Comparison of ENCODE assay signal across 1 cellular context in genomic region chr17:44170135-44170498, GRCh38.
TF ChIP-seq lines count a peak whose summit lies in the region.

No MANE protein-coding gene starts in this region.

TF ChIP-seq in GM23338, 12 proteins besides CTCF, POLR2A, EP300 and RAD21 (continued from another document):
- TF ChIP-seq, protein P1, sequence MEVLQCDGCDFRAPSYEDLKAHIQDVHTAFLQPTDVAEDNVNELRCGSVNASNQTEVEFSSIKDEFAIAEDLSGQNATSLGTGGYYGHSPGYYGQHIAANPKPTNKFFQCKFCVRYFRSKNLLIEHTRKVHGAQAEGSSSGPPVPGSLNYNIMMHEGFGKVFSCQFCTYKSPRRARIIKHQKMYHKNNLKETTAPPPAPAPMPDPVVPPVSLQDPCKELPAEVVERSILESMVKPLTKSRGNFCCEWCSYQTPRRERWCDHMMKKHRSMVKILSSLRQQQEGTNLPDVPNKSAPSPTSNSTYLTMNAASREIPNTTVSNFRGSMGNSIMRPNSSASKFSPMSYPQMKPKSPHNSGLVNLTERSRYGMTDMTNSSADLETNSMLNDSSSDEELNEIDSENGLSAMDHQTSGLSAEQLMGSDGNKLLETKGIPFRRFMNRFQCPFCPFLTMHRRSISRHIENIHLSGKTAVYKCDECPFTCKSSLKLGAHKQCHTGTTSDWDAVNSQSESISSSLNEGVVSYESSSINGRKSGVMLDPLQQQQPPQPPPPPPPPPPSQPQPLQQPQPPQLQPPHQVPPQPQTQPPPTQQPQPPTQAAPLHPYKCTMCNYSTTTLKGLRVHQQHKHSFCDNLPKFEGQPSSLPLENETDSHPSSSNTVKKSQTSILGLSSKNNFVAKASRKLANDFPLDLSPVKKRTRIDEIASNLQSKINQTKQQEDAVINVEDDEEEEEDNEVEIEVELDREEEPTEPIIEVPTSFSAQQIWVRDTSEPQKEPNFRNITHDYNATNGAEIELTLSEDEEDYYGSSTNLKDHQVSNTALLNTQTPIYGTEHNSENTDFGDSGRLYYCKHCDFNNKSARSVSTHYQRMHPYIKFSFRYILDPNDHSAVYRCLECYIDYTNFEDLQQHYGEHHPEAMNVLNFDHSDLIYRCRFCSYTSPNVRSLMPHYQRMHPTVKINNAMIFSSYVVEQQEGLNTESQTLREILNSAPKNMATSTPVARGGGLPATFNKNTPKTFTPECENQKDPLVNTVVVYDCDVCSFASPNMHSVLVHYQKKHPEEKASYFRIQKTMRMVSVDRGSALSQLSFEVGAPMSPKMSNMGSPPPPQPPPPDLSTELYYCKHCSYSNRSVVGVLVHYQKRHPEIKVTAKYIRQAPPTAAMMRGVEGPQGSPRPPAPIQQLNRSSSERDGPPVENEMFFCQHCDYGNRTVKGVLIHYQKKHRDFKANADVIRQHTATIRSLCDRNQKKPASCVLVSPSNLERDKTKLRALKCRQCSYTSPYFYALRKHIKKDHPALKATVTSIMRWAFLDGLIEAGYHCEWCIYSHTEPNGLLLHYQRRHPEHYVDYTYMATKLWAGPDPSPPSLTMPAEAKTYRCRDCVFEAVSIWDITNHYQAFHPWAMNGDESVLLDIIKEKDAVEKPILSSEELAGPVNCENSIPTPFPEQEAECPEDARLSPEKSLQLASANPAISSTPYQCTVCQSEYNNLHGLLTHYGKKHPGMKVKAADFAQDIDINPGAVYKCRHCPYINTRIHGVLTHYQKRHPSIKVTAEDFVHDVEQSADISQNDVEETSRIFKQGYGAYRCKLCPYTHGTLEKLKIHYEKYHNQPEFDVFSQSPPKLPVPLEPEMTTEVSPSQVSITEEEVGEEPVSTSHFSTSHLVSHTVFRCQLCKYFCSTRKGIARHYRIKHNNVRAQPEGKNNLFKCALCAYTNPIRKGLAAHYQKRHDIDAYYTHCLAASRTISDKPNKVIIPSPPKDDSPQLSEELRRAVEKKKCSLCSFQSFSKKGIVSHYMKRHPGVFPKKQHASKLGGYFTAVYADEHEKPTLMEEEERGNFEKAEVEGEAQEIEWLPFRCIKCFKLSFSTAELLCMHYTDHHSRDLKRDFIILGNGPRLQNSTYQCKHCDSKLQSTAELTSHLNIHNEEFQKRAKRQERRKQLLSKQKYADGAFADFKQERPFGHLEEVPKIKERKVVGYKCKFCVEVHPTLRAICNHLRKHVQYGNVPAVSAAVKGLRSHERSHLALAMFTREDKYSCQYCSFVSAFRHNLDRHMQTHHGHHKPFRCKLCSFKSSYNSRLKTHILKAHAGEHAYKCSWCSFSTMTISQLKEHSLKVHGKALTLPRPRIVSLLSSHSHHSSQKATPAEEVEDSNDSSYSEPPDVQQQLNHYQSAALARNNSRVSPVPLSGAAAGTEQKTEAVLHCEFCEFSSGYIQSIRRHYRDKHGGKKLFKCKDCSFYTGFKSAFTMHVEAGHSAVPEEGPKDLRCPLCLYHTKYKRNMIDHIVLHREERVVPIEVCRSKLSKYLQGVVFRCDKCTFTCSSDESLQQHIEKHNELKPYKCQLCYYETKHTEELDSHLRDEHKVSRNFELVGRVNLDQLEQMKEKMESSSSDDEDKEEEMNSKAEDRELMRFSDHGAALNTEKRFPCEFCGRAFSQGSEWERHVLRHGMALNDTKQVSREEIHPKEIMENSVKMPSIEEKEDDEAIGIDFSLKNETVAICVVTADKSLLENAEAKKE (CRISPR knock-in tag; IDR thresholded peaks at IDR 0.05) = no peak
- TF ChIP-seq CREB1 (CRISPR knock-in tag; IDR thresholded peaks at IDR 0.05; ENCODE audit: low read depth) = no peak
- TF ChIP-seq STAT1 (IDR thresholded peaks at IDR 0.05; ENCODE audit: unreplicated experiment) = no peak
